10 cellular contexts compared by ENCODE assay signal in the genomic region with DNA sequence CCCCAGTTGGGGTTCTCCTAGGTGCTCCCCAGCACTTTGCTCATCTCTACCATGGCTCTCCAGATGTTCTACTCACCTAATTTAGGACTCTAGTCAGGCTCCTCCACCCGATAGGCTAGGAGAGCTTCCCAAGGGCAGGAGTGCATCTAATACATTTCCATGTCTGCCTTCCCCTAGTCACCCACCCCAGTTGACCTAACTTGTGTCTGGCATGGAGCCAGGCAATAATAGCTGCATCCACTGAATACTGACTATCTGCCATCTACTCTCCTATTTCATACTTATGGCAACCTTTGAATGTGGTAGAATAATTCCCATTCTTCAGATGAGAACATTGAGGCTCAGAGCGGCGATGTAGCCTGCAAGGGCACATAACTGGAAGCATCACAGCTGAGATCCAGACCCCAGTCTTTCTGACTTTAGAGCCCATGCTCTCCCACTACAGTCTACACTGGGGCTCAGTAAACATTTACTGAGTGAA.
DNase-seq lines count a peak whose midpoint lies in the region; ATAC-seq and TF ChIP-seq lines count a peak whose summit lies in the region.
"Had no signal": no experiment of that assay in that cellular context is flagged by ENCODE, and none has a peak within 500 bp of the region (broad histone marks: within the 10 kb centered on the region; RNA-seq: fewer than 3 reads in every experiment).

No MANE protein-coding gene starts in this region.

- no peak overlapping the region for H3K27ac ChIP-seq in osteoblast (ENCODE audit: low read depth, low read length)
- no peak overlapping the region for H3K27ac ChIP-seq in colonic mucosa
- H3K27ac ChIP-seq: gastroesophageal sphincter had no signal

- H3K36me3 ChIP-seq in osteoblast (ENCODE audit: insufficient read depth, low read length), result no peaks in the 10 kb centered on the region
- no peaks in the 10 kb centered on the region for H3K36me3 ChIP-seq in colonic mucosa
- H3K36me3 ChIP-seq: gastroesophageal sphincter had no signal

- DNase-seq in activated CD8-positive, alpha-beta memory T cell treated with anti-CD3 and anti-CD28 coated beads, Interleukin-2, amount 10 ng/mL, durations not matched to agents 7 days and 5 days, result no peak
- DNase-seq in activated CD8-positive, alpha-beta memory T cell treated with anti-CD3 and anti-CD28 coated beads, Interleukin-2, amount 50 U/mL, for 48 hours, result no peak
- DNase-seq in HFFc6, result no peak
- no peak for DNase-seq in activated naive CD8-positive, alpha-beta T cell treated with anti-CD3 and anti-CD28 coated beads, Interleukin-2, amount 10 ng/mL, durations not matched to agents 7 days and 5 days
- no peak for DNase-seq in osteoblast (ENCODE audit: insufficient read length, low spot score, missing footprints)
- DNase-seq in colonic mucosa, result no peak
- DNase-seq in NCI-H774 (lab: John Stamatoyannopoulos, UW), result no peak
- no peak for DNase-seq in NCI-H524 (lab: John Stamatoyannopoulos, UW)
- DNase-seq: OCI-M1 had no signal

- H3K4me1 ChIP-seq in osteoblast (ENCODE audit: insufficient read depth, low read length) (peaks cover 17% of the 10 kb centered on the region), colonic mucosa (no peaks in the 10 kb centered on the region)

- H3K27me3 ChIP-seq in osteoblast (ENCODE audit: insufficient read depth, low read length), result no peaks in the 10 kb centered on the region
- no peaks in the 10 kb centered on the region for H3K27me3 ChIP-seq in colonic mucosa
- H3K27me3 ChIP-seq: gastroesophageal sphincter had no signal

- peaks cover 9% of the 10 kb centered on the region for H3K36me3 Mint-ChIP-seq in activated CD8-positive, alpha-beta memory T cell treated with anti-CD3 and anti-CD28 coated beads, Interleukin-2, amount 10 ng/mL, durations not matched to agents 7 days and 5 days
- no peaks in the 10 kb centered on the region for H3K36me3 Mint-ChIP-seq in HFFc6 (ENCODE audit: low read depth)
- peaks cover 3% of the 10 kb centered on the region for H3K36me3 Mint-ChIP-seq in activated naive CD8-positive, alpha-beta T cell treated with anti-CD3 and anti-CD28 coated beads, Interleukin-2, amount 10 ng/mL, durations not matched to agents 7 days and 5 days

- H3K9ac ChIP-seq in colonic mucosa (ENCODE audit: low read depth in 2 of 2, low read length in 2 of 2), result no peak overlapping the region

- peak overlapping the region; percentile 84 for H3K27ac Mint-ChIP-seq in activated CD8-positive, alpha-beta memory T cell treated with anti-CD3 and anti-CD28 coated beads, Interleukin-2, amount 10 ng/mL, durations not matched to agents 7 days and 5 days
- H3K27ac Mint-ChIP-seq in HFFc6, result peak overlapping the region; percentile 87
- peak overlapping the region; percentile 71 for H3K27ac Mint-ChIP-seq in activated naive CD8-positive, alpha-beta T cell treated with anti-CD3 and anti-CD28 coated beads, Interleukin-2, amount 10 ng/mL, durations not matched to agents 7 days and 5 days

- no peaks in the 10 kb centered on the region for H3K79me2 ChIP-seq in osteoblast (ENCODE audit: insufficient read depth, low read length)

- H3K4me1 Mint-ChIP-seq in activated CD8-positive, alpha-beta memory T cell treated with anti-CD3 and anti-CD28 coated beads, Interleukin-2, amount 10 ng/mL, durations not matched to agents 7 days and 5 days, result peaks cover 61% of the 10 kb centered on the region
- peaks cover 50% of the 10 kb centered on the region for H3K4me1 Mint-ChIP-seq in HFFc6 (ENCODE audit: low read depth)
- H3K4me1 Mint-ChIP-seq in activated naive CD8-positive, alpha-beta T cell treated with anti-CD3 and anti-CD28 coated beads, Interleukin-2, amount 10 ng/mL, durations not matched to agents 7 days and 5 days, result peaks cover 30% of the 10 kb centered on the region

- H3K9me3 Mint-ChIP-seq in activated CD8-positive, alpha-beta memory T cell treated with anti-CD3 and anti-CD28 coated beads, Interleukin-2, amount 10 ng/mL, durations not matched to agents 7 days and 5 days (ENCODE audit: low read depth), result peaks cover 4% of the 10 kb centered on the region
- H3K9me3 Mint-ChIP-seq in HFFc6, result no peaks in the 10 kb centered on the region
- H3K9me3 Mint-ChIP-seq in activated naive CD8-positive, alpha-beta T cell treated with anti-CD3 and anti-CD28 coated beads, Interleukin-2, amount 10 ng/mL, durations not matched to agents 7 days and 5 days, result peaks cover 4% of the 10 kb centered on the region

- CTCF ChIA-PET in activated CD8-positive, alpha-beta memory T cell treated with anti-CD3 and anti-CD28 coated beads, Interleukin-2, amount 10 ng/mL, durations not matched to agents 7 days and 5 days (lab: Charles Lee), result interaction anchor here (0.8 to 2.8 kb wide), 21 partner anchors 10 to 147 kb away, joined by 3 to 21 read pairs (median 4); a partner anchor contains a TSS

- H2AFZ ChIP-seq in osteoblast (ENCODE audit: low read length), result no peak overlapping the region

- H3K4me2 ChIP-seq in osteoblast (ENCODE audit: insufficient read depth, low read length), result peak overlapping the region; percentile 52

- H3K4me3 ChIP-seq in osteoblast (ENCODE audit: insufficient read depth, low read length) (no peak overlapping the region), colonic mucosa (no peak overlapping the region)
- H3K4me3 ChIP-seq: gastroesophageal sphincter had no signal

- no peaks in the 10 kb centered on the region for H3K27me3 Mint-ChIP-seq in activated CD8-positive, alpha-beta memory T cell treated with anti-CD3 and anti-CD28 coated beads, Interleukin-2, amount 10 ng/mL, durations not matched to agents 7 days and 5 days
- H3K27me3 Mint-ChIP-seq in HFFc6 (ENCODE audit: insufficient read depth), result no peaks in the 10 kb centered on the region
- H3K27me3 Mint-ChIP-seq in activated naive CD8-positive, alpha-beta T cell treated with anti-CD3 and anti-CD28 coated beads, Interleukin-2, amount 10 ng/mL, durations not matched to agents 7 days and 5 days, result peaks cover 5% of the 10 kb centered on the region

- no peak for ATAC-seq in activated CD8-positive, alpha-beta memory T cell treated with anti-CD3 and anti-CD28 coated beads, Interleukin-2, amount 10 ng/mL, durations not matched to agents 7 days and 5 days
- no peak for ATAC-seq in activated naive CD8-positive, alpha-beta T cell treated with anti-CD3 and anti-CD28 coated beads, Interleukin-2, amount 10 ng/mL, durations not matched to agents 7 days and 5 days (ENCODE audit: low read depth)

- H4K20me1 ChIP-seq in osteoblast (ENCODE audit: insufficient read depth, low read length), result no peaks in the 10 kb centered on the region

- TF ChIP-seq CTCF in HFFc6 (IDR thresholded peaks at IDR 0.05) (no peak), osteoblast (IDR thresholded peaks at IDR 0.05; ENCODE audit: extremely low read depth, low read depth, low read length) (no peak), colonic mucosa (IDR thresholded peaks at IDR 0.05) (no peak)

- no peak overlapping the region for H3K4me3 Mint-ChIP-seq in activated CD8-positive, alpha-beta memory T cell treated with anti-CD3 and anti-CD28 coated beads, Interleukin-2, amount 10 ng/mL, durations not matched to agents 7 days and 5 days
- peak overlapping the region; percentile 28; the same call in 1 of the 2 replicates for H3K4me3 Mint-ChIP-seq in HFFc6
- peak overlapping the region; percentile 15 for H3K4me3 Mint-ChIP-seq in activated naive CD8-positive, alpha-beta T cell treated with anti-CD3 and anti-CD28 coated beads, Interleukin-2, amount 10 ng/mL, durations not matched to agents 7 days and 5 days

- POLR2A ChIA-PET in activated naive CD8-positive, alpha-beta T cell treated with anti-CD3 and anti-CD28 coated beads, Interleukin-2, amount 10 ng/mL, durations not matched to agents 7 days and 5 days (lab: Charles Lee), result interaction anchor here (1.2 to 2.1 kb wide), 7 partner anchors 21 to 147 kb away, joined by 3 to 12 read pairs (median 5); a partner anchor contains a TSS

- intact Hi-C loops in colonic mucosa (cut with DNase I), result no loop called here

- H3K9me3 ChIP-seq in osteoblast (ENCODE audit: low read depth, low read length) (no peaks in the 10 kb centered on the region), colonic mucosa (no peaks in the 10 kb centered on the region)
- H3K9me3 ChIP-seq: gastroesophageal sphincter had no signal
